Comparison of ENCODE assay signal across 8 cellular contexts in the genomic region with DNA sequence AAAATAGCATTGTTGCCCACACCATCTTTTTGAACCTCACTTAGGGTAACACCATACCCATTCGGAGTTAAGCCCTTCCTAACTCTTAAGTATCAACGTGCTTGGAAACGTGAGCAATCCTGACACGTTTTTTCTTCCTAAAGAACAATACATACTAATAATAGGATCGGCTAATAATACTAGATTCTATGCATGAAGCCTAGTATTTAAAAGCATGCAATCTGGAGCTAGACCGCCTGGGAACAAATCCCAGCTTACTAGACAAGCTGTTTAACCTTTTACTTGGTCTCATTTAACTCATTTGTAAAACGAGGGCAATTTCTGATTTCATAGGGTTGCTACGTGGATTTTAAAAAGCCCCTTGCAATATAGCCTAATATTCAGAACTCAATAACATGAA. TPM values are rescaled to one million over a fixed set of nuclear protein-coding genes. Genes with fewer than 3 reads are reported as not detected.
DNase-seq lines count a peak whose midpoint lies in the region; ATAC-seq and TF ChIP-seq lines count a peak whose summit lies in the region.

No MANE protein-coding gene starts in this region.

- H3K9me3 ChIP-seq in osteoblast (ENCODE audit: low read depth, low read length): no peaks in the 10 kb centered on the region

- peak overlapping the region; percentile 99 for H3K27ac Mint-ChIP-seq in activated CD4-positive, alpha-beta T cell treated with anti-CD3 and anti-CD28 coated beads for 36 hours

- intact Hi-C loops in activated CD4-positive, alpha-beta T cell treated with anti-CD3 and anti-CD28 coated beads for 36 hours (cut with DNase I, micrococcal nuclease): loop anchor here (2.0 to 10.0 kb wide), 7 partner anchors 294 to 1354 kb away; a partner anchor contains a TSS

- peak overlapping the region; percentile 76 for H3K4me3 ChIP-seq in osteoblast (ENCODE audit: insufficient read depth, low read length)

- no peaks in the 10 kb centered on the region for H3K36me3 ChIP-seq in osteoblast (ENCODE audit: insufficient read depth, low read length)

- H3K9me3 Mint-ChIP-seq in activated CD4-positive, alpha-beta T cell treated with anti-CD3 and anti-CD28 coated beads for 36 hours (ENCODE audit: low read depth): no peaks in the 10 kb centered on the region

- peaks cover 16% of the 10 kb centered on the region for H3K36me3 Mint-ChIP-seq in activated CD4-positive, alpha-beta T cell treated with anti-CD3 and anti-CD28 coated beads for 36 hours (ENCODE audit: low read depth)

- CTCF ChIA-PET in activated CD4-positive, alpha-beta T cell treated with anti-CD3 and anti-CD28 coated beads for 36 hours (lab: Charles Lee): interaction anchor here (0.9 kb wide), 1 partner anchor 20 kb away, joined by 3 read pairs; no protein-coding TSS in a partner anchor
- CTCF ChIA-PET in RWPE1 (lab: Yijun Ruan, JAX): interaction anchor here (1.0 to 1.1 kb wide), 2 partner anchors 16 to 1615 kb away, joined by 3 to 5 read pairs; no protein-coding TSS in a partner anchor
- CTCF ChIA-PET in GM10248 (lab: Yijun Ruan, JAX): interaction anchor here (1.1 to 1.3 kb wide), 2 partner anchors 19 to 30 kb away, joined by 3 to 4 read pairs; no protein-coding TSS in a partner anchor

- ATAC-seq in activated CD4-positive, alpha-beta T cell treated with anti-CD3 and anti-CD28 coated beads for 36 hours: no peak

- H3K79me2 ChIP-seq in osteoblast (ENCODE audit: insufficient read depth, low read length): peaks cover 21% of the 10 kb centered on the region

- peak overlapping the region; percentile 89 for H3K4me2 ChIP-seq in osteoblast (ENCODE audit: insufficient read depth, low read length)

- no peak for DNase-seq in activated CD4-positive, alpha-beta T cell treated with anti-CD3 and anti-CD28 coated beads for 36 hours
- DNase-seq in activated CD4-positive, alpha-beta T cell treated with anti-CD3 and anti-CD28 coated beads, Interleukin-2, amount 50 U/mL, for 1 hour: no peak
- DNase-seq in RWPE1 (ENCODE audit: low spot score) (no peak), epithelial cell of prostate (ENCODE audit: low read depth, low spot score) (no peak), osteoblast (ENCODE audit: insufficient read length, low spot score, missing footprints) (peak; percentile 72), occipital lobe (lab: John Stamatoyannopoulos, UW) (no peak), iPS-NIHi7 (ENCODE audit: extremely low spot score) (no peak), GM10248 (ENCODE audit: extremely low spot score) (no peak)

- TF ChIP-seq CTCF in RWPE1 (conservative IDR thresholded peaks at IDR 0.05; ENCODE audit: low read depth) (no peak), osteoblast (IDR thresholded peaks at IDR 0.05; ENCODE audit: extremely low read depth, low read depth, low read length) (no peak), GM10248 (IDR thresholded peaks at IDR 0.05; ENCODE audit: control extremely low read depth, extremely low read depth, low read depth, missing control alignments) (no peak)

- H3K27me3 Mint-ChIP-seq in activated CD4-positive, alpha-beta T cell treated with anti-CD3 and anti-CD28 coated beads for 36 hours: no peaks in the 10 kb centered on the region

- no peaks in the 10 kb centered on the region for H4K20me1 ChIP-seq in osteoblast (ENCODE audit: insufficient read depth, low read length)

- H3K27me3 ChIP-seq in osteoblast (ENCODE audit: insufficient read depth, low read length): no peaks in the 10 kb centered on the region

- POLR2A ChIA-PET in activated CD4-positive, alpha-beta T cell treated with anti-CD3 and anti-CD28 coated beads for 36 hours (lab: Charles Lee): no interaction called here
- POLR2A ChIA-PET in RWPE1 (lab: Yijun Ruan, JAX; ENCODE audit: low non-redundant PET): interaction anchor here (1.0 kb wide), 1 partner anchor 17 kb away, joined by 4 read pairs; no protein-coding TSS in a partner anchor
- POLR2A ChIA-PET in GM10248 (lab: Yijun Ruan, JAX): no interaction called here

- peaks cover 13% of the 10 kb centered on the region for H3K4me1 ChIP-seq in osteoblast (ENCODE audit: insufficient read depth, low read length)

- peak overlapping the region; percentile 97 for H3K27ac ChIP-seq in RWPE1
- peak overlapping the region; percentile 81 for H3K27ac ChIP-seq in epithelial cell of prostate
- peak overlapping the region; percentile 96 for H3K27ac ChIP-seq in osteoblast (ENCODE audit: low read depth, low read length)

- peak overlapping the region; percentile 86 for H2AFZ ChIP-seq in osteoblast (ENCODE audit: low read length)

- peak overlapping the region; percentile 88 for H3K4me3 Mint-ChIP-seq in activated CD4-positive, alpha-beta T cell treated with anti-CD3 and anti-CD28 coated beads for 36 hours

- H3K4me1 Mint-ChIP-seq in activated CD4-positive, alpha-beta T cell treated with anti-CD3 and anti-CD28 coated beads for 36 hours: peaks cover 37% of the 10 kb centered on the region

RNA-seq across cellular contexts. Expression of a gene that starts 0.9 kb away (rescaled TPM):
- 10 to 100 TPM; 78.4 to 84.5 TPM for total RNA-seq in activated CD4-positive, alpha-beta T cell treated with anti-CD3 and anti-CD28 coated beads for 36 hours
- total RNA-seq in osteoblast: 6.9 and 9.1 TPM in 2 replicates
- 14.5 TPM for total RNA-seq in occipital lobe
